ENCODE assay signal across 12 cellular contexts in genomic region chr1:70140343-70140742, GRCh38.
DNase-seq lines count a peak whose midpoint lies in the region; ATAC-seq and TF ChIP-seq lines count a peak whose summit lies in the region.
"Had no signal": no experiment of that assay in that cellular context is flagged by ENCODE, and none has a peak within 500 bp of the region (broad histone marks: within the 10 kb centered on the region; RNA-seq: fewer than 3 reads in every experiment).

No MANE protein-coding gene starts in this region.

- H3K4me1 Mint-ChIP-seq in WTC11 = peaks cover 40% of the 10 kb centered on the region
- H3K4me1 Mint-ChIP-seq: T-helper 17 cell had no signal

- no peaks in the 10 kb centered on the region for H3K9me3 Mint-ChIP-seq in WTC11
- H3K9me3 Mint-ChIP-seq: CD8-positive, alpha-beta T cell had no signal

- no peak; the same call in 1 of the 2 replicates for ATAC-seq in WTC11
- ATAC-seq in GM21619 (IDR thresholded peaks at IDR 0.05; ENCODE audit: unreplicated experiment) = no peak
- ATAC-seq: CD8-positive, alpha-beta T cell; mucosa of descending colon; T-helper 17 cell had no signal

- H3K27ac Mint-ChIP-seq in WTC11 = 0 out of 2 replicates have a peak overlapping the region, but pooled peaks have one; percentile 55
- H3K27ac Mint-ChIP-seq: CD8-positive, alpha-beta T cell; T-helper 17 cell had no signal

- H3K36me3 Mint-ChIP-seq in WTC11 = no peaks in the 10 kb centered on the region
- H3K36me3 Mint-ChIP-seq: CD8-positive, alpha-beta T cell had no signal

- POLR2A ChIA-PET in WTC11 (lab: Charles Lee) = no interaction called here

- no peak for TF ChIP-seq CTCF in WTC11 (IDR thresholded peaks at IDR 0.05)

- H3K27me3 Mint-ChIP-seq in WTC11 (ENCODE audit: low read depth) = no peaks in the 10 kb centered on the region

- DNase-seq in EH (ENCODE audit: low read depth) (peak; percentile 57), WTC11 (ENCODE audit: low spot score) (no peak), fibroblast of peridontal ligament (ENCODE audit: extremely low read depth) (peak; percentile 95), non-pigmented ciliary epithelial cell (ENCODE audit: low read depth) (peak; percentile 38), LoVo (ENCODE audit: low spot score) (no peak)
- no peak for DNase-seq in activated naive CD4-positive, alpha-beta T cell treated with anti-CD3 and anti-CD28 coated beads, Interleukin-2, amount 50 U/mL, for 16 hours
- DNase-seq in activated CD4-positive, alpha-beta T cell treated with anti-CD3 and anti-CD28 coated beads for 48 hours = no peak
- DNase-seq: CD8-positive, alpha-beta T cell; NCI-H1092; T-helper 17 cell had no signal

- no peak overlapping the region for H3K4me3 Mint-ChIP-seq in WTC11
- H3K4me3 Mint-ChIP-seq: CD8-positive, alpha-beta T cell; T-helper 17 cell had no signal

- CTCF ChIA-PET in WTC11 (lab: Charles Lee) = interaction anchor here (0.8 to 1.4 kb wide), 6 partner anchors 7 to 106 kb away, joined by 3 to 4 read pairs (median 3); partner anchors contain the start of gene SRSF11

TF ChIP-seq in WTC11, 78 proteins besides CTCF, POLR2A, EP300 and RAD21:
- no peak for TF ChIP-seq CDX4 (CRISPR knock-in tag; IDR thresholded peaks at IDR 0.05; ENCODE audit: borderline replicate concordance)
- TF ChIP-seq ARID4B (CRISPR knock-in tag; IDR thresholded peaks at IDR 0.05; ENCODE audit: borderline replicate concordance) = no peak
- TF ChIP-seq, protein P1, sequence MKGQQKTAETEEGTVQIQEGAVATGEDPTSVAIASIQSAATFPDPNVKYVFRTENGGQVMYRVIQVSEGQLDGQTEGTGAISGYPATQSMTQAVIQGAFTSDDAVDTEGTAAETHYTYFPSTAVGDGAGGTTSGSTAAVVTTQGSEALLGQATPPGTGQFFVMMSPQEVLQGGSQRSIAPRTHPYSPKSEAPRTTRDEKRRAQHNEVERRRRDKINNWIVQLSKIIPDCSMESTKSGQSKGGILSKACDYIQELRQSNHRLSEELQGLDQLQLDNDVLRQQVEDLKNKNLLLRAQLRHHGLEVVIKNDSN (CRISPR knock-in tag; IDR thresholded peaks at IDR 0.05) = no peak

Comparison
In these comparisons a context has a peak if more than half of its experiments do, and no peak if none do; other contexts are left out.
1. DNase-seq: peak in EH (single experiment), fibroblast of peridontal ligament (single experiment) and non-pigmented ciliary epithelial cell (single experiment); none in WTC11 (single experiment), LoVo (single experiment), activated naive CD4-positive, alpha-beta T cell treated with anti-CD3 and anti-CD28 coated beads, Interleukin-2, amount 50 U/mL, for 16 hours (single experiment) and activated CD4-positive, alpha-beta T cell treated with anti-CD3 and anti-CD28 coated beads for 48 hours (single experiment).